ENCODE assay signal across 20 cellular contexts in the genomic region with DNA sequence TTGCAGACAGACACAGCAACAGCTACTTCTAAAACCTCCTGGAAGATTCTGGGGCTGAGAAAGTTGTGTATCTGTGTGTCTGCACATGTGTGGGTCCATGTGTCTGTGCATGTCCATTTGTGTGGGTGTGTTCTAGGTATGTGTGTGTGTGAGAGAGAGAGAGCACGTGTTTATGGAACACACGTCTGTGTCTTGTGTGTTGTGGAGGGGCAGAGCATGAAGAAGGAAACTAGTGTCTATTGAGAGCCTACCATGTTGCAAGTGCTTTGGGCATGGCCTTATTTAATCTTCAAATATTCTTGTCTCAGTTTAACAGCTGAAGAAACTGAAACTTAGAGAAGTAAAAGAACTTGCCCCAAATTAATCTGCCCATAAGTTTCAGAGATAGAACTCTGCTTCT.
DNase-seq lines count a peak whose midpoint lies in the region; ATAC-seq and TF ChIP-seq lines count a peak whose summit lies in the region.
"Had no signal": no experiment of that assay in that cellular context is flagged by ENCODE, and none has a peak within 500 bp of the region (broad histone marks: within the 10 kb centered on the region; RNA-seq: fewer than 3 reads in every experiment).

No MANE protein-coding gene starts in this region.

- H3K36me3 ChIP-seq in KOPT-K1 (ENCODE audit: insufficient read depth, low read length): no peaks in the 10 kb centered on the region
- H3K36me3 ChIP-seq in neutrophil: no peaks in the 10 kb centered on the region
- H3K36me3 ChIP-seq in left lung: no peaks in the 10 kb centered on the region
- H3K36me3 ChIP-seq: heart right ventricle, upper lobe of right lung had no signal

- no peaks in the 10 kb centered on the region for H3K9me3 Mint-ChIP-seq in activated T-cell treated with anti-CD3 and anti-CD28 coated beads, Interleukin-2, amount 50 U/mL, for 72 hours
- H3K9me3 Mint-ChIP-seq: WTC11 had no signal

- H3K4me1 ChIP-seq in neutrophil (ENCODE audit: control insufficient read depth in 1 of 2, insufficient read depth in 1 of 2, low read depth in 1 of 2, low read length in 1 of 2) (peaks cover 55 to 65% of the 10 kb centered on the region in 2 experiments), left lung (peaks cover 0 to 13% of the 10 kb centered on the region in 2 donors)
- H3K4me1 ChIP-seq: upper lobe of right lung had no signal

- H3K27me3 ChIP-seq in neutrophil (no peaks in the 10 kb centered on the region), left lung (no peaks in the 10 kb centered on the region)
- H3K27me3 ChIP-seq: upper lobe of right lung had no signal

- no peak overlapping the region for H3K27ac Mint-ChIP-seq in activated T-cell treated with anti-CD3 and anti-CD28 coated beads, Interleukin-2, amount 50 U/mL, for 72 hours
- H3K27ac Mint-ChIP-seq: WTC11 had no signal

- H3K9me3 ChIP-seq in KOPT-K1 (ENCODE audit: insufficient read depth, low read length, poor library complexity, severe bottlenecking) (no peaks in the 10 kb centered on the region), neutrophil (no peaks in the 10 kb centered on the region), left lung (no peaks in the 10 kb centered on the region)
- H3K9me3 ChIP-seq: heart right ventricle, upper lobe of right lung had no signal

- H3K36me3 Mint-ChIP-seq in activated T-cell treated with anti-CD3 and anti-CD28 coated beads, Interleukin-2, amount 50 U/mL, for 72 hours (ENCODE audit: insufficient read depth in 2 of 2): no peaks in the 10 kb centered on the region
- H3K36me3 Mint-ChIP-seq: WTC11 had no signal

- H3K4me1 Mint-ChIP-seq in activated T-cell treated with anti-CD3 and anti-CD28 coated beads, Interleukin-2, amount 50 U/mL, for 72 hours (ENCODE audit: low read depth): peaks cover 35% of the 10 kb centered on the region

- H3K4me3 ChIP-seq in neutrophil (ENCODE audit: low read depth in 1 of 2, low read length in 1 of 2): no peak overlapping the region
- H3K4me3 ChIP-seq in left lung: no peak overlapping the region
- H3K4me3 ChIP-seq: GM23248, heart right ventricle, upper lobe of right lung had no signal

- intact Hi-C loops in left lung (cut with DNase I): no loop called here

- H3K27ac ChIP-seq in KOPT-K1 (ENCODE audit: low read depth, low read length, poor library complexity, severe bottlenecking) (peak overlapping the region; percentile 100), neutrophil (peak overlapping the region; percentile 76), left lung (no peak overlapping the region)
- H3K27ac ChIP-seq: epithelial cell of prostate, GM23248, heart right ventricle, upper lobe of right lung had no signal

- no peak for DNase-seq in activated T-cell treated with anti-CD3 and anti-CD28 coated beads, Interleukin-2, amount 50 U/mL, for 72 hours
- DNase-seq in activated T-cell treated with anti-CD3 and anti-CD28 coated beads, Interleukin-2, amount 50 U/mL, for 1 hour: no peak
- DNase-seq in left lung: no peak
- no peak for DNase-seq in activated CD4-positive, alpha-beta T cell treated with anti-CD3 and anti-CD28 coated beads for 48 hours
- DNase-seq in central memory CD4-positive, alpha-beta T cell: no peak
- DNase-seq: activated gamma-delta T cell; caudate nucleus; DMS79 treated with DMSO at 0.1 percent for 48 hours; GM23248; heart right ventricle; left ventricle myocardium superior; NCI-H446 treated with DMSO at 0.1 percent for 48 hours; stimulated activated CD4-positive, alpha-beta T cell treated with anti-CD3 and anti-CD28 coated beads, Interleukin-12 subunit alpha, Interleukin-12 subunit beta, amount 100 ng/mL, for 4 hours; upper lobe of right lung had no signal

- TF ChIP-seq CTCF in neutrophil (IDR thresholded peaks at IDR 0.05): no peak
- no peak for TF ChIP-seq CTCF in left lung (IDR thresholded peaks at IDR 0.05)

- ATAC-seq in activated T-cell treated with anti-CD3 and anti-CD28 coated beads, Interleukin-2, amount 50 U/mL, for 72 hours (replicated peaks in 1 of 2): peak in 1 of 2 donors; percentile 29
- ATAC-seq in GM21737 (IDR thresholded peaks at IDR 0.05; ENCODE audit: unreplicated experiment) (peak; percentile 36), left lung (no peak)
- ATAC-seq: heart right ventricle, left ventricle myocardium superior, Right ventricle myocardium inferior, upper lobe of right lung, WTC11 had no signal

- H3K27me3 Mint-ChIP-seq in activated T-cell treated with anti-CD3 and anti-CD28 coated beads, Interleukin-2, amount 50 U/mL, for 72 hours (ENCODE audit: low read depth): peaks cover 13% of the 10 kb centered on the region

- H3K4me3 Mint-ChIP-seq in activated T-cell treated with anti-CD3 and anti-CD28 coated beads, Interleukin-2, amount 50 U/mL, for 72 hours: peak overlapping the region; percentile 5 to 13
- H3K4me3 Mint-ChIP-seq: WTC11 had no signal

Comparison
In these comparisons a context has a peak if more than half of its experiments do, and no peak if none do; other contexts are left out.
1. H3K27ac ChIP-seq: peak in KOPT-K1 (single experiment) and neutrophil (single experiment); none in left lung (0 of 2).